1 cellular context compared by ENCODE assay signal in genomic region chr21:42969193-42969600, GRCh38.
TF ChIP-seq lines count a peak whose summit lies in the region.

No MANE protein-coding gene starts in this region.

TF ChIP-seq in K562, 482 proteins besides CTCF, POLR2A, EP300 and RAD21 (continued from another document and continues in another):
- TF ChIP-seq RERE (CRISPR knock-in tag; IDR thresholded peaks at IDR 0.05; ENCODE audit: borderline replicate concordance) (no peak), ZNF232 (CRISPR knock-in tag; IDR thresholded peaks at IDR 0.05) (no peak), SLC30A9 (CRISPR knock-in tag; IDR thresholded peaks at IDR 0.05) (no peak), ZNF224 (CRISPR knock-in tag; IDR thresholded peaks at IDR 0.05) (no peak), ZNF280B (CRISPR knock-in tag; IDR thresholded peaks at IDR 0.05) (no peak), DLX4 (CRISPR knock-in tag; IDR thresholded peaks at IDR 0.05) (no peak), PHB (CRISPR knock-in tag; IDR thresholded peaks at IDR 0.05) (no peak), TOE1 (IDR thresholded peaks at IDR 0.05; ENCODE audit: borderline replicate concordance) (no peak), TOE1 (CRISPR knock-in tag; IDR thresholded peaks at IDR 0.05; ENCODE audit: borderline replicate concordance, low read depth) (no peak), ZNF584 (CRISPR knock-in tag; IDR thresholded peaks at IDR 0.05; ENCODE audit: low read depth) (no peak), SMAD3 (CRISPR knock-in tag; conservative IDR thresholded peaks at IDR 0.05) (0 out of 2 replicates have a peak, but pooled peaks have one; percentile 57), TARDBP (IDR thresholded peaks at IDR 0.05) (no peak), MITF (IDR thresholded peaks at IDR 0.05) (no peak), ZFPM2 (CRISPR knock-in tag; IDR thresholded peaks at IDR 0.05) (no peak), ZNF639 (CRISPR knock-in tag; conservative IDR thresholded peaks at IDR 0.05 in 1 of 2, IDR thresholded peaks at IDR 0.05 in 1 of 2) (peak in 1 of 2 experiments; percentile 65; a peak in 1 of 4 replicates), TBL1XR1 (IDR thresholded peaks at IDR 0.05; ENCODE audit: low read length in 2 of 2) (no peak), VEZF1 (CRISPR knock-in tag; IDR thresholded peaks at IDR 0.05) (peak; percentile 40; the same call in 1 of the 2 replicates), PPARD (CRISPR knock-in tag; IDR thresholded peaks at IDR 0.05) (no peak), ZNF695 (CRISPR knock-in tag; IDR thresholded peaks at IDR 0.05) (no peak), TAF9B (IDR thresholded peaks at IDR 0.05; ENCODE audit: partially characterized antibody) (no peak), TSHZ1 (CRISPR knock-in tag; IDR thresholded peaks at IDR 0.05) (0 out of 2 replicates have a peak, but pooled peaks have one; percentile 6), HOMEZ (CRISPR knock-in tag; IDR thresholded peaks at IDR 0.05) (no peak), ZC3H8 (IDR thresholded peaks at IDR 0.05) (no peak), ZBTB43 (CRISPR knock-in tag; IDR thresholded peaks at IDR 0.05) (no peak), ZC3H4 (CRISPR knock-in tag; IDR thresholded peaks at IDR 0.05; ENCODE audit: borderline replicate concordance) (no peak), ZNF239 (CRISPR knock-in tag; IDR thresholded peaks at IDR 0.05) (no peak), NCOA1 (IDR thresholded peaks at IDR 0.05; ENCODE audit: low read depth) (no peak), ZNF431 (CRISPR knock-in tag; IDR thresholded peaks at IDR 0.05) (no peak), ZKSCAN3 (CRISPR knock-in tag; IDR thresholded peaks at IDR 0.05) (no peak), NR0B1 (IDR thresholded peaks at IDR 0.05; ENCODE audit: partially characterized antibody) (no peak), NCOR1 (IDR thresholded peaks at IDR 0.05) (no peak), JUND (IDR thresholded peaks at IDR 0.05; ENCODE audit: borderline replicate concordance, low read depth, low read length) (0 out of 2 replicates have a peak, but pooled peaks have one; percentile 34), JUND (tag; IDR thresholded peaks at IDR 0.05; ENCODE audit: borderline replicate concordance, low read depth, low read length) (no peak; the same call in 2 of the 3 replicates), YY1 (IDR thresholded peaks at IDR 0.05; ENCODE audit: borderline replicate concordance in 1 of 3, control insufficient read depth in 1 of 3, extremely low read depth in 1 of 3, insufficient read depth in 3 of 3, insufficient read length in 1 of 3, insufficient replicate concordance in 2 of 3, low read depth in 1 of 3, low read length in 2 of 3) (peak in 1 of 3 experiments; percentile 10), ZNF449 (CRISPR knock-in tag; IDR thresholded peaks at IDR 0.05) (no peak), ATF1 (CRISPR knock-in tag; IDR thresholded peaks at IDR 0.05) (no peak), ATF1 (tag; IDR thresholded peaks at IDR 0.05) (peak; percentile 43; the same call in 1 of the 2 replicates)
